In genomic region chrX:55135171-55135570, GRCh38 we compare ENCODE assay signal across 9 cellular contexts. TPM values are rescaled to one million over a fixed set of nuclear protein-coding genes. Genes with fewer than 3 reads are reported as not detected.
DNase-seq lines count a peak whose midpoint lies in the region; ATAC-seq and TF ChIP-seq lines count a peak whose summit lies in the region.
"Had no signal": no experiment of that assay in that cellular context is flagged by ENCODE, and none has a peak within 500 bp of the region (broad histone marks: within the 10 kb centered on the region; RNA-seq: fewer than 3 reads in every experiment).

No MANE protein-coding gene starts in this region.

- H3K27ac Mint-ChIP-seq in CD4-positive, CD25-positive, alpha-beta regulatory T cell = peak overlapping the region in 1 of 3 donors; percentile 73
- no peak overlapping the region for H3K27ac Mint-ChIP-seq in T-cell
- H3K27ac Mint-ChIP-seq: IgD-negative memory B cell had no signal

- peak; percentile 6 to 44 (median 31) for DNase-seq in CD4-positive, CD25-positive, alpha-beta regulatory T cell
- DNase-seq in HAP-1 (ENCODE audit: low spot score in 2 of 2) = peak; percentile 36 to 51
- DNase-seq in T-cell = peak in 24 of 34 experiments; percentile 0 to 24 (median 12)
- DNase-seq in choroid plexus epithelial cell (ENCODE audit: low read depth) = peak; percentile 68
- DNase-seq in midbrain (lab: John Stamatoyannopoulos, UW) = peak; percentile 27
- peak; percentile 16 to 20 for DNase-seq in uterus
- DNase-seq in GM20000 (ENCODE audit: low spot score) = no peak

- POLR2A ChIA-PET in T-cell (lab: Charles Lee) = no interaction called here

- peaks cover 0 to under 1% (median 0%) of the 10 kb centered on the region in 7 donors for H3K9me3 Mint-ChIP-seq in CD4-positive, CD25-positive, alpha-beta regulatory T cell
- no peaks in the 10 kb centered on the region for H3K9me3 Mint-ChIP-seq in T-cell

- H3K27me3 ChIP-seq in CD4-positive, CD25-positive, alpha-beta regulatory T cell (ENCODE audit: control insufficient read depth, insufficient read depth, low read length) = no peaks in the 10 kb centered on the region
- no peaks in the 10 kb centered on the region; the same call in 1 of the 2 replicates for H3K27me3 ChIP-seq in HAP-1 (ENCODE audit: low read depth)
- no peaks in the 10 kb centered on the region for H3K27me3 ChIP-seq in uterus

- H3K27me3 Mint-ChIP-seq in CD4-positive, CD25-positive, alpha-beta regulatory T cell = no peaks in the 10 kb centered on the region
- H3K27me3 Mint-ChIP-seq in T-cell = peaks cover 0 to 16% of the 10 kb centered on the region in 2 donors

- no peaks in the 10 kb centered on the region for H3K4me1 ChIP-seq in CD4-positive, CD25-positive, alpha-beta regulatory T cell (ENCODE audit: control insufficient read depth, insufficient read depth, low read length, poor library complexity, severe bottlenecking)
- H3K4me1 ChIP-seq in HAP-1 (no peaks in the 10 kb centered on the region), uterus (no peaks in the 10 kb centered on the region)

- no peaks in the 10 kb centered on the region for H3K36me3 Mint-ChIP-seq in CD4-positive, CD25-positive, alpha-beta regulatory T cell
- peaks cover 5% of the 10 kb centered on the region for H3K36me3 Mint-ChIP-seq in T-cell
- H3K36me3 Mint-ChIP-seq: IgD-negative memory B cell had no signal

- CTCF ChIA-PET in T-cell (lab: Charles Lee) = interaction anchor here (0.7 to 1.4 kb wide), 2 partner anchors 104 to 1114 kb away, joined by 3 to 6 read pairs; no protein-coding TSS in a partner anchor

- no peak for TF ChIP-seq POLR2A in uterus (IDR thresholded peaks at IDR 0.05)

- in situ Hi-C loops in HAP-1 (cut with MboI; ENCODE audit: low sequenced_read_pairs) = no loop called here

- no peaks in the 10 kb centered on the region for H3K4me1 Mint-ChIP-seq in CD4-positive, CD25-positive, alpha-beta regulatory T cell
- H3K4me1 Mint-ChIP-seq in T-cell = no peaks in the 10 kb centered on the region

- H3K4me3 Mint-ChIP-seq in CD4-positive, CD25-positive, alpha-beta regulatory T cell = no peak overlapping the region
- H3K4me3 Mint-ChIP-seq in T-cell = no peak overlapping the region
- H3K4me3 Mint-ChIP-seq: IgD-negative memory B cell had no signal

- H3K4me3 ChIP-seq in CD4-positive, CD25-positive, alpha-beta regulatory T cell (ENCODE audit: low read depth, low read length) = no peak overlapping the region
- H3K4me3 ChIP-seq in HAP-1 (no peak overlapping the region), choroid plexus epithelial cell (ENCODE audit: low read depth, low read length) (no peak overlapping the region), uterus (no peak overlapping the region)

- ATAC-seq in CD4-positive, CD25-positive, alpha-beta regulatory T cell (ENCODE audit: low read depth in 2 of 2) = peak in 1 of 2 donors; percentile 34
- no peak for ATAC-seq in T-cell (replicated peaks in 1 of 4)
- ATAC-seq in GM21528 (IDR thresholded peaks at IDR 0.05; ENCODE audit: low FRiP score, unreplicated experiment) = no peak

- H3K27ac ChIP-seq in CD4-positive, CD25-positive, alpha-beta regulatory T cell (ENCODE audit: insufficient read depth, low read length, poor library complexity, severe bottlenecking) = no peak overlapping the region
- no peak overlapping the region for H3K27ac ChIP-seq in uterus

- intact Hi-C loops in uterus (cut with DNase I; ENCODE audit: low total_unique reads) = no loop called here

- no peaks in the 10 kb centered on the region for H3K9me3 ChIP-seq in CD4-positive, CD25-positive, alpha-beta regulatory T cell (ENCODE audit: control insufficient read depth in 2 of 2, low read length in 2 of 2)
- no peaks in the 10 kb centered on the region for H3K9me3 ChIP-seq in HAP-1
- H3K9me3 ChIP-seq in uterus = no peaks in the 10 kb centered on the region

- H3K36me3 ChIP-seq in CD4-positive, CD25-positive, alpha-beta regulatory T cell (ENCODE audit: control insufficient read depth, insufficient read depth, low read length) = no peaks in the 10 kb centered on the region
- H3K36me3 ChIP-seq in HAP-1 (replicated peaks) = no peaks in the 10 kb centered on the region
- H3K36me3 ChIP-seq in uterus = no peaks in the 10 kb centered on the region

- TF ChIP-seq CTCF in choroid plexus epithelial cell (conservative IDR thresholded peaks at IDR 0.05; ENCODE audit: low read depth, low read length) = peak; percentile 78
- peak; percentile 16 to 53 (median 30) for TF ChIP-seq CTCF in uterus (IDR thresholded peaks at IDR 0.05)
- no peak for TF ChIP-seq CTCF in GM20000 (IDR thresholded peaks at IDR 0.05; ENCODE audit: extremely low read depth, missing control alignments)

RNA-seq across cellular contexts. Expression of gene PAGE2, which starts 46.4 kb away (rescaled TPM):
- total RNA-seq in CD4-positive, CD25-positive, alpha-beta regulatory T cell = not detected
- not detected for polyA plus RNA-seq in CD4-positive, CD25-positive, alpha-beta regulatory T cell
- not detected for total RNA-seq in T-cell
- not detected for total RNA-seq in uterus
- polyA plus RNA-seq: IgD-negative memory B cell had no signal
